25 cellular contexts compared by ENCODE assay signal in the genomic region with DNA sequence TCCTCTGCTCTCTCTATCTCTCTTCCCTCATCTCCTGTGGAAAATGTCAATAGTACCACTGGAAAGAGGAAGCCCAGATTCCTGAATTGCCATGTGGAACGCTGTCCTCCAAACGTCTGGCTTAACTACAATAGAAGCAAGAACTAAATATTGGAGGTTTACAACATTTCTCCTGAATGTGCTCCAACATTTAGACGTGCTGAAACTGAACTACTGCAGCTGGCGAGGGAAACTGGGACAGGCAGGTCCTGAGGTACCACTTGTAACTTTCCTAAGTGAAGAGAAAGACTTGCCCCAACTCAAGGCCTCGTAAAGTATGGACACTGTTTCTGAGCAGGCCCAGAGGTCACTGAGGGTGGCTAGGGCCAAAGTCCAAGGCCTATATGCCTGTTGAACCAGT.
"Had no signal": no experiment of that assay in that cellular context is flagged by ENCODE, and none has a peak within 500 bp of the region (broad histone marks: within the 10 kb centered on the region; RNA-seq: fewer than 3 reads in every experiment).

No MANE protein-coding gene starts in this region.

- ATAC-seq: left cardiac atrium; left lobe of liver; natural killer cell; sciatic nerve; stimulated activated effector memory CD8-positive, alpha-beta T cell treated with anti-CD3 and anti-CD28 coated beads, Interleukin-12 subunit alpha, Interleukin-12 subunit beta, amount 100 ng/mL, for 72 hours; upper lobe of right lung had no signal

- H3K36me3 ChIP-seq: heart left ventricle, neural progenitor cell, neutrophil, ovary, spleen, thyroid gland, upper lobe of right lung had no signal

- H3K9me3 Mint-ChIP-seq: mesothelial cell of epicardium; natural killer cell; nephron progenitor cell; stimulated activated effector memory CD8-positive, alpha-beta T cell treated with anti-CD3 and anti-CD28 coated beads, Interleukin-12 subunit alpha, Interleukin-12 subunit beta, amount 100 ng/mL, for 72 hours; stimulated activated naive CD8-positive, alpha-beta T cell treated with anti-CD3 and anti-CD28 coated beads, Interleukin-15, Interleukin-2, amounts not matched to agents 100 ng/mL and 50 ng/mL, for 24 hours had no signal

- H3K27ac ChIP-seq: heart left ventricle, neural progenitor cell, neutrophil, ovary, spleen, thyroid gland, upper lobe of right lung had no signal

- H3K27ac Mint-ChIP-seq: mesothelial cell of epicardium; naive B cell; natural killer cell; nephron progenitor cell; neural progenitor cell; progenitor cell of endocrine pancreas; stimulated activated effector memory CD8-positive, alpha-beta T cell treated with anti-CD3 and anti-CD28 coated beads, Interleukin-12 subunit alpha, Interleukin-12 subunit beta, amount 100 ng/mL, for 72 hours; stimulated activated naive CD8-positive, alpha-beta T cell treated with anti-CD3 and anti-CD28 coated beads, Interleukin-15, Interleukin-2, amounts not matched to agents 100 ng/mL and 50 ng/mL, for 24 hours had no signal

- H2AFZ ChIP-seq: neural progenitor cell had no signal

- H3K9me3 ChIP-seq: heart left ventricle, neutrophil, ovary, spleen, thyroid gland, upper lobe of right lung had no signal

- H3K27me3 Mint-ChIP-seq: stimulated activated naive CD8-positive, alpha-beta T cell treated with anti-CD3 and anti-CD28 coated beads, Interleukin-15, Interleukin-2, amounts not matched to agents 100 ng/mL and 50 ng/mL, for 24 hours had no signal

- H3K4me1 ChIP-seq: thyroid gland, upper lobe of right lung had no signal

- H3K4me3 Mint-ChIP-seq: mesothelial cell of epicardium; naive B cell; natural killer cell; nephron progenitor cell; neural progenitor cell; stimulated activated effector memory CD8-positive, alpha-beta T cell treated with anti-CD3 and anti-CD28 coated beads, Interleukin-12 subunit alpha, Interleukin-12 subunit beta, amount 100 ng/mL, for 72 hours; stimulated activated naive CD8-positive, alpha-beta T cell treated with anti-CD3 and anti-CD28 coated beads, Interleukin-15, Interleukin-2, amounts not matched to agents 100 ng/mL and 50 ng/mL, for 24 hours had no signal

- H3K36me3 Mint-ChIP-seq: mesothelial cell of epicardium; naive B cell; natural killer cell; neural progenitor cell; stimulated activated effector memory CD8-positive, alpha-beta T cell treated with anti-CD3 and anti-CD28 coated beads, Interleukin-12 subunit alpha, Interleukin-12 subunit beta, amount 100 ng/mL, for 72 hours had no signal

- DNase-seq: glutamatergic neuron; heart left ventricle; kidney glomerular epithelial cell; left cardiac atrium; mesendoderm; naive B cell; natural killer cell; nephron progenitor cell; ovary; small intestine; spleen; stimulated activated CD4-positive, alpha-beta T cell treated with anti-CD3 and anti-CD28 coated beads, Interleukin-4, amount 100 ng/mL, for 24 hours; stimulated activated naive CD4-positive, alpha-beta T cell; thyroid gland; trophoblast cell; upper lobe of right lung had no signal

- H3K4me1 Mint-ChIP-seq: mesothelial cell of epicardium; naive B cell; natural killer cell; stimulated activated effector memory CD8-positive, alpha-beta T cell treated with anti-CD3 and anti-CD28 coated beads, Interleukin-12 subunit alpha, Interleukin-12 subunit beta, amount 100 ng/mL, for 72 hours had no signal

- H3K27me3 ChIP-seq: neural progenitor cell, ovary, thyroid gland, upper lobe of right lung had no signal

- H3K4me3 ChIP-seq: heart left ventricle, lung, neural progenitor cell, ovary, spleen, thyroid gland, upper lobe of right lung had no signal

- H3K4me2 ChIP-seq: neural progenitor cell had no signal

- H3K9ac ChIP-seq: neural progenitor cell had no signal
